In genomic region chr5:1443991-1444360, GRCh38 we compare ENCODE assay signal across 21 cellular contexts.
DNase-seq lines count a peak whose midpoint lies in the region; ATAC-seq and TF ChIP-seq lines count a peak whose summit lies in the region.
"Had no signal": no experiment of that assay in that cellular context is flagged by ENCODE, and none has a peak within 500 bp of the region (broad histone marks: within the 10 kb centered on the region; RNA-seq: fewer than 3 reads in every experiment).

No MANE protein-coding gene starts in this region.

- peak overlapping the region; percentile 32 for H3K4me3 Mint-ChIP-seq in stimulated activated effector memory CD8-positive, alpha-beta T cell treated with anti-CD3 and anti-CD28 coated beads, Interleukin-12 subunit alpha, Interleukin-12 subunit beta, amount 100 ng/mL, for 72 hours
- H3K4me3 Mint-ChIP-seq in stimulated activated memory B cell treated with anti-CD40 and anti-IgM and Interleukin-4, amounts not matched to agents 10 μg/mL and 1 μg/mL and 100 μg/mL, for 72 hours, result no peak overlapping the region

- H3K4me1 ChIP-seq in RWPE2 (ENCODE audit: insufficient read depth, poor library complexity, severe bottlenecking) (no peaks in the 10 kb centered on the region), iPS-20b (ENCODE audit: insufficient read depth, low read length) (no peaks in the 10 kb centered on the region)

- peaks cover 7% of the 10 kb centered on the region for H3K9me3 Mint-ChIP-seq in stimulated activated effector memory CD8-positive, alpha-beta T cell treated with anti-CD3 and anti-CD28 coated beads, Interleukin-12 subunit alpha, Interleukin-12 subunit beta, amount 100 ng/mL, for 72 hours
- H3K9me3 Mint-ChIP-seq in stimulated activated memory B cell treated with anti-CD40 and anti-IgM and Interleukin-4, amounts not matched to agents 10 μg/mL and 1 μg/mL and 100 μg/mL, for 72 hours, result peaks cover 10% of the 10 kb centered on the region

- H3K36me3 ChIP-seq in RWPE2 (ENCODE audit: low read depth), result no peaks in the 10 kb centered on the region
- H3K36me3 ChIP-seq in iPS-20b (ENCODE audit: insufficient read depth, low read depth, low read length), result no peaks in the 10 kb centered on the region
- H3K36me3 ChIP-seq: heart right ventricle, neutrophil, tibial artery had no signal

- H3K9ac ChIP-seq in iPS-20b (ENCODE audit: low read depth, low read length), result no peak overlapping the region

- H3K27me3 ChIP-seq in RWPE2 (ENCODE audit: insufficient read depth, poor library complexity, severe bottlenecking), result peaks cover 84% of the 10 kb centered on the region
- H3K27me3 ChIP-seq in iPS-20b (ENCODE audit: insufficient read depth, low read length), result peaks cover 86% of the 10 kb centered on the region

- peaks cover 77% of the 10 kb centered on the region for H3K27me3 Mint-ChIP-seq in stimulated activated memory B cell treated with anti-CD40 and anti-IgM and Interleukin-4, amounts not matched to agents 10 μg/mL and 1 μg/mL and 100 μg/mL, for 72 hours

- H3K27ac ChIP-seq in RWPE2 (ENCODE audit: poor library complexity, severe bottlenecking) (no peak overlapping the region), iPS-20b (ENCODE audit: low read length) (no peak overlapping the region)
- H3K27ac ChIP-seq: C4-2B, heart right ventricle, neutrophil, tibial artery had no signal

- peaks cover 4% of the 10 kb centered on the region for H3K9me3 ChIP-seq in RWPE2 (ENCODE audit: severe bottlenecking)
- H3K9me3 ChIP-seq in iPS-20b (ENCODE audit: insufficient read depth, low read depth, low read length), result no peaks in the 10 kb centered on the region
- H3K9me3 ChIP-seq: neutrophil had no signal

- no peak for ATAC-seq in RWPE2 (ENCODE audit: low read depth)
- ATAC-seq in stimulated activated effector memory CD8-positive, alpha-beta T cell treated with anti-CD3 and anti-CD28 coated beads, Interleukin-12 subunit alpha, Interleukin-12 subunit beta, amount 100 ng/mL, for 72 hours, result no peak
- no peak for ATAC-seq in HG03039 (IDR thresholded peaks at IDR 0.05; ENCODE audit: unreplicated experiment)
- no peak for ATAC-seq in stimulated activated memory B cell treated with anti-CD40 and anti-IgM and Interleukin-4, amounts not matched to agents 10 μg/mL and 1 μg/mL and 100 μg/mL, for 72 hours
- ATAC-seq: heart right ventricle, T-helper 17 cell had no signal

- no peaks in the 10 kb centered on the region for H3K36me3 Mint-ChIP-seq in stimulated activated effector memory CD8-positive, alpha-beta T cell treated with anti-CD3 and anti-CD28 coated beads, Interleukin-12 subunit alpha, Interleukin-12 subunit beta, amount 100 ng/mL, for 72 hours
- H3K36me3 Mint-ChIP-seq in stimulated activated memory B cell treated with anti-CD40 and anti-IgM and Interleukin-4, amounts not matched to agents 10 μg/mL and 1 μg/mL and 100 μg/mL, for 72 hours, result peaks cover 7% of the 10 kb centered on the region

- peaks cover 23% of the 10 kb centered on the region for H3K4me1 Mint-ChIP-seq in stimulated activated effector memory CD8-positive, alpha-beta T cell treated with anti-CD3 and anti-CD28 coated beads, Interleukin-12 subunit alpha, Interleukin-12 subunit beta, amount 100 ng/mL, for 72 hours
- peaks cover 10% of the 10 kb centered on the region for H3K4me1 Mint-ChIP-seq in stimulated activated memory B cell treated with anti-CD40 and anti-IgM and Interleukin-4, amounts not matched to agents 10 μg/mL and 1 μg/mL and 100 μg/mL, for 72 hours

- H3K4me3 ChIP-seq in RWPE2 (ENCODE audit: severe bottlenecking), result no peak overlapping the region
- peak overlapping the region; percentile 61; the same call in 1 of the 2 replicates for H3K4me3 ChIP-seq in iPS-20b (ENCODE audit: low read length)
- H3K4me3 ChIP-seq: tibial artery had no signal

- DNase-seq in activated CD8-positive, alpha-beta memory T cell treated with anti-CD3 and anti-CD28 coated beads, Interleukin-2, amount 50 U/mL, for 48 hours, result peak; percentile 45
- DNase-seq in activated CD8-positive, alpha-beta memory T cell treated with anti-CD3 and anti-CD28 coated beads for 24 hours, result no peak
- DNase-seq in RWPE2 (ENCODE audit: low spot score), result peak; percentile 47
- no peak for DNase-seq in stimulated activated effector memory CD8-positive, alpha-beta T cell treated with anti-CD3 and anti-CD28 coated beads, Interleukin-12 subunit alpha, Interleukin-12 subunit beta, amount 100 ng/mL, for 72 hours (ENCODE audit: low spot score in 2 of 2)
- no peak for DNase-seq in GDM1 (lab: John Stamatoyannopoulos, UW)
- DNase-seq: activated CD4-positive, CD25-positive, alpha-beta regulatory T cell; activated effector memory CD4-positive, alpha-beta T cell treated with Interleukin-2 at 50 U/mL for 16 hours; anterior cingulate cortex; DMS153; heart right ventricle; mesendoderm; NCI-H1436 treated with DMSO at 0.1 percent for 48 hours; SHP77 treated with DMSO at 0.1 percent for 48 hours; stimulated activated CD4-positive, alpha-beta T cell treated with anti-CD3 and anti-CD28 coated beads, Interleukin-12 subunit alpha, Interleukin-12 subunit beta, amount 100 ng/mL, for 4 hours; T-helper 17 cell had no signal

- no peak overlapping the region for H3K27ac Mint-ChIP-seq in stimulated activated effector memory CD8-positive, alpha-beta T cell treated with anti-CD3 and anti-CD28 coated beads, Interleukin-12 subunit alpha, Interleukin-12 subunit beta, amount 100 ng/mL, for 72 hours
- H3K27ac Mint-ChIP-seq in stimulated activated memory B cell treated with anti-CD40 and anti-IgM and Interleukin-4, amounts not matched to agents 10 μg/mL and 1 μg/mL and 100 μg/mL, for 72 hours, result no peak overlapping the region
- H3K27ac Mint-ChIP-seq: T-helper 17 cell had no signal

- no peak for TF ChIP-seq CTCF in RWPE2 (IDR thresholded peaks at IDR 0.05; ENCODE audit: poor library complexity, severe bottlenecking)

Comparison
In these comparisons a context has a peak if more than half of its experiments do, and no peak if none do; other contexts are left out.
1. DNase-seq: peak in activated CD8-positive, alpha-beta memory T cell treated with anti-CD3 and anti-CD28 coated beads, Interleukin-2, amount 50 U/mL, for 48 hours (single experiment) and RWPE2 (single experiment); none in activated CD8-positive, alpha-beta memory T cell treated with anti-CD3 and anti-CD28 coated beads for 24 hours (single experiment), stimulated activated effector memory CD8-positive, alpha-beta T cell treated with anti-CD3 and anti-CD28 coated beads, Interleukin-12 subunit alpha, Interleukin-12 subunit beta, amount 100 ng/mL, for 72 hours (0 of 2) and GDM1 (single experiment).